16 cellular contexts compared by ENCODE assay signal in genomic region chr11:1916986-1917522, GRCh38. TPM values are rescaled to one million over a fixed set of nuclear protein-coding genes. Genes with fewer than 3 reads are reported as not detected.
DNase-seq lines count a peak whose midpoint lies in the region; ATAC-seq and TF ChIP-seq lines count a peak whose summit lies in the region.
"Had no signal": no experiment of that assay in that cellular context is flagged by ENCODE, and none has a peak within 500 bp of the region (broad histone marks: within the 10 kb centered on the region; RNA-seq: fewer than 3 reads in every experiment).

No MANE protein-coding gene starts in this region.

- H2BK20ac ChIP-seq in IMR-90 (ENCODE audit: low read depth, low read length): no peak overlapping the region

- in situ Hi-C loops in IMR-90 (cut with MboI; ENCODE audit: low sequenced_read_pairs) (no loop called here), GM23248 (cut with MboI) (no loop called here)

- H3K4ac ChIP-seq in IMR-90 (ENCODE audit: low read depth, low read length): no peak overlapping the region

- H3K9me1 ChIP-seq in IMR-90 (ENCODE audit: insufficient read depth, low read length): no peaks in the 10 kb centered on the region

- H3K27ac ChIP-seq in IMR-90 (ENCODE audit: insufficient read depth, low read length) (no peak overlapping the region), heart right ventricle (peak overlapping the region; percentile 29 to 94 (median 72)), GM23248 (no peak overlapping the region)
- H3K27ac ChIP-seq: C4-2B, VCaP had no signal

- H3K79me2 ChIP-seq in GM23248 (ENCODE audit: insufficient read depth): no peaks in the 10 kb centered on the region

- H2BK15ac ChIP-seq in IMR-90 (ENCODE audit: low read depth, low read length): no peak overlapping the region

- H3K9me3 ChIP-seq in IMR-90 (ENCODE audit: control insufficient read depth, insufficient read depth, low read length) (no peaks in the 10 kb centered on the region), heart right ventricle (no peaks in the 10 kb centered on the region), GM23248 (ENCODE audit: low read depth) (no peaks in the 10 kb centered on the region)
- H3K9me3 ChIP-seq: gastroesophageal sphincter, SK-N-SH had no signal

- DNase-seq in GM12865 (ENCODE audit: low read depth): peak; percentile 21
- no peak for DNase-seq in IMR-90
- no peak for DNase-seq in heart right ventricle
- DNase-seq in sciatic nerve (ENCODE audit: low spot score): no peak
- DNase-seq in effector CD8-positive, alpha-beta T cell (lab: John Stamatoyannopoulos, UW): no peak
- no peak for DNase-seq in GM23248
- no peak for DNase-seq in SW 1271 (lab: John Stamatoyannopoulos, UW)
- DNase-seq: GOT3, NCI-H446 had no signal

- no peak overlapping the region for H2AFZ ChIP-seq in IMR-90 (replicated peaks; ENCODE audit: low read length, poor library complexity)
- no peak overlapping the region for H2AFZ ChIP-seq in GM23248

- no peaks in the 10 kb centered on the region for H3F3A ChIP-seq in GM23248 (ENCODE audit: insufficient read depth)

- no peak overlapping the region for H2BK5ac ChIP-seq in IMR-90 (ENCODE audit: low read depth, low read length, poor library complexity, severe bottlenecking)

- no peaks in the 10 kb centered on the region for H3K4me1 ChIP-seq in IMR-90 (ENCODE audit: control insufficient read depth, insufficient read depth, low read length)
- H3K4me1 ChIP-seq in heart right ventricle: peaks cover 21 to 70% (median 56%) of the 10 kb centered on the region in 9 donors
- no peaks in the 10 kb centered on the region for H3K4me1 ChIP-seq in GM23248 (ENCODE audit: insufficient read depth)

- H3K9me2 ChIP-seq in GM23248 (ENCODE audit: insufficient read depth): no peaks in the 10 kb centered on the region
- H3K9me2 ChIP-seq: SK-N-SH had no signal

- no peak for ATAC-seq in IMR-90 (ENCODE audit: low read depth)
- ATAC-seq in heart right ventricle: peak; percentile 23 to 49 (median 44)
- peak; percentile 25 for ATAC-seq in sciatic nerve
- no peak for ATAC-seq in HG03280 (IDR thresholded peaks at IDR 0.05; ENCODE audit: unreplicated experiment)
- ATAC-seq: gastroesophageal sphincter had no signal

- TF ChIP-seq RAD21 in IMR-90 (IDR thresholded peaks at IDR 0.05; ENCODE audit: low read length): no peak

- 50% methylated on average over 2 of the region's 8 CpGs; no CpG with 5 or more reads in 1 of the 2 experiments for WGBS in IMR-90 (ENCODE audit: extremely low coverage in 2 of 2, insufficient read length in 1 of 2), 2 experiments
- WGBS in heart right ventricle, 2 donors: 60 to 77% methylated on average over 8 of the region's 8 CpGs
- 18 to 26% methylated on average over 4 to 8 of the region's 8 CpGs for WGBS in GM23248 (ENCODE audit: low coverage in 1 of 2, low lambda C conversion rate in 2 of 2, missing lambda C conversion rate in 2 of 2), 2 experiments

- H3K27me3 ChIP-seq in IMR-90 (ENCODE audit: control insufficient read depth, insufficient read depth, low read length): peaks cover 9% of the 10 kb centered on the region
- H3K27me3 ChIP-seq in heart right ventricle: no peaks in the 10 kb centered on the region
- peaks cover 3% of the 10 kb centered on the region; the same call in 1 of the 2 replicates for H3K27me3 ChIP-seq in GM23248 (replicated peaks; ENCODE audit: insufficient read depth)

- intact Hi-C loops in IMR-90 (cut with micrococcal nuclease) (no loop called here), heart right ventricle (cut with DNase I) (loop anchor here (1.0 to 5.0 kb wide), 3 partner anchors 24 to 35 kb away; no protein-coding TSS in a partner anchor), sciatic nerve (cut with DNase I) (loop anchor here (1.0 to 5.0 kb wide), 2 partner anchors 24 to 790 kb away; no protein-coding TSS in a partner anchor)

- H3K18ac ChIP-seq in IMR-90 (ENCODE audit: low read depth, low read length): no peak overlapping the region

- TF ChIP-seq CTCF in GM12865 (IDR thresholded peaks at IDR 0.05; ENCODE audit: insufficient read depth, low read depth, low read length, missing control alignments): no peak
- no peak for TF ChIP-seq CTCF in IMR-90 (conservative IDR thresholded peaks at IDR 0.05; ENCODE audit: low read depth, low read length)
- TF ChIP-seq CTCF in heart right ventricle (IDR thresholded peaks at IDR 0.05): no peak

- POLR2A ChIA-PET in IMR-90 (lab: Charles Lee; ENCODE audit: unreplicated experiment): no interaction called here

- no peak overlapping the region for H3K4me2 ChIP-seq in IMR-90 (ENCODE audit: low read depth, low read length)
- no peak overlapping the region for H3K4me2 ChIP-seq in GM23248 (ENCODE audit: unreplicated experiment)
- H3K4me2 ChIP-seq: SK-N-SH had no signal

- H4K91ac ChIP-seq in IMR-90 (ENCODE audit: insufficient read depth, low read depth, low read length): no peak overlapping the region

- peak overlapping the region; percentile 13 for H2AK9ac ChIP-seq in IMR-90 (replicated peaks; ENCODE audit: low read depth, low read length, poor library complexity)

- H3K14ac ChIP-seq in IMR-90 (replicated peaks; ENCODE audit: low read depth, low read length): no peak overlapping the region

- H3K9ac ChIP-seq in IMR-90 (ENCODE audit: low read depth, low read length) (no peak overlapping the region), GM23248 (no peak overlapping the region)
- H3K9ac ChIP-seq: SK-N-SH had no signal

- no peak for TF ChIP-seq POLR2A in IMR-90 (IDR thresholded peaks at IDR 0.05; ENCODE audit: low read depth, low read length)

- H3K4me3 ChIP-seq in GM12865 (ENCODE audit: low read depth, low read length): no peak overlapping the region
- H3K4me3 ChIP-seq in IMR-90 (ENCODE audit: insufficient read depth, low read depth, low read length): no peak overlapping the region
- H3K4me3 ChIP-seq in heart right ventricle: peak overlapping the region in 8 of 10 donors; percentile 3 to 32 (median 22)
- no peak overlapping the region for H3K4me3 ChIP-seq in GM23248
- H3K4me3 ChIP-seq: gastroesophageal sphincter had no signal

- H4K20me1 ChIP-seq in IMR-90 (ENCODE audit: insufficient read depth, low read length) (no peaks in the 10 kb centered on the region; the same call in 1 of the 2 replicates), GM23248 (ENCODE audit: insufficient read depth) (no peaks in the 10 kb centered on the region)

- BruUV-seq in IMR-90 (replicated peaks; lab: Mats Ljungman, UMichigan): no TSS peak

- H2BK120ac ChIP-seq in IMR-90 (ENCODE audit: low read depth, low read length): no peak overlapping the region

- no peak overlapping the region for H3K56ac ChIP-seq in IMR-90 (ENCODE audit: extremely low read depth, insufficient read depth, low read length)

- CTCF ChIA-PET in IMR-90 (lab: Yijun Ruan, JAX): no interaction called here

- H4K8ac ChIP-seq in IMR-90 (ENCODE audit: low read depth in 2 of 2, low read length in 2 of 2): no peak overlapping the region

- no peaks in the 10 kb centered on the region for H3K36me3 ChIP-seq in IMR-90 (ENCODE audit: control insufficient read depth, insufficient read depth, low read length)
- no peaks in the 10 kb centered on the region for H3K36me3 ChIP-seq in heart right ventricle
- no peaks in the 10 kb centered on the region for H3K36me3 ChIP-seq in GM23248 (ENCODE audit: low read depth)
- H3K36me3 ChIP-seq: gastroesophageal sphincter had no signal

- no peak overlapping the region for H4K5ac ChIP-seq in IMR-90 (ENCODE audit: low read depth, low read length)

- H2AK5ac ChIP-seq in IMR-90 (ENCODE audit: low read depth, low read length): no peak overlapping the region

- dilution Hi-C loops in IMR-90 (cut with HindIII; ENCODE audit: low sequenced_read_pairs, unreplicated experiment): no loop called here

- H3K79me1 ChIP-seq in IMR-90 (ENCODE audit: low read depth in 1 of 2, low read length in 2 of 2): no peaks in the 10 kb centered on the region

- H3K23ac ChIP-seq in IMR-90 (ENCODE audit: low read depth, low read length): no peak overlapping the region

TF ChIP-seq in IMR-90, 13 proteins besides CTCF, POLR2A, EP300 and RAD21:
- TF ChIP-seq FOS (IDR thresholded peaks at IDR 0.05; ENCODE audit: low read depth, low read length) (no peak), RCOR1 (IDR thresholded peaks at IDR 0.05; ENCODE audit: insufficient replicate concordance, low read length) (no peak), CEBPB (IDR thresholded peaks at IDR 0.05; ENCODE audit: low read depth, low read length) (no peak), MAFK (IDR thresholded peaks at IDR 0.05; ENCODE audit: low read depth, low read length) (no peak), BHLHE40 (IDR thresholded peaks at IDR 0.05; ENCODE audit: low read depth, low read length) (no peak)

RNA-seq across cellular contexts. Expression of gene TNNT3, which starts 2.4 kb away (rescaled TPM):
- total RNA-seq in IMR-90 (2012; rRNA removed) (not detected in 2 replicates), heart right ventricle (10 to 100 TPM; 12.5 to 49.9 (median 39.9) TPM), sciatic nerve (35.6 TPM)
- polyA plus RNA-seq in IMR-90 (2012; rRNA removed) (not detected in 2 replicates), heart right ventricle (10 to 100 TPM; 45.7 to 48.5 TPM), GM23248 (2016; fragmentation: Nextera tagmentation; extraction: Ambion mirVana) (not detected in 2 replicates)
- not detected in 2 replicates for polyA plus RNA-seq in IMR-90 (2012; cell fraction: cytosol; rRNA removed)
- polyA plus RNA-seq in IMR-90 (2012; cell fraction: nucleus; rRNA removed; ENCODE audit: low replicate concordance): not detected in 2 replicates
- not detected in 2 replicates for total RNA-seq in GM23248 (2014; rRNA removed; shearing (Covaris generic))
- total RNA-seq: temporal lobe had no signal
- polyA plus RNA-seq: SK-N-SH had no signal

RNA-seq across cellular contexts. Expression of gene PRR33, which starts 25.4 kb away (rescaled TPM):
- total RNA-seq in IMR-90 (2012; rRNA removed): not detected in 2 replicates
- not detected in 2 replicates for polyA plus RNA-seq in IMR-90 (2012; rRNA removed)
- polyA plus RNA-seq in IMR-90 (2012; cell fraction: cytosol; rRNA removed): not detected in 2 replicates
- polyA plus RNA-seq in IMR-90 (2012; cell fraction: nucleus; rRNA removed; ENCODE audit: low replicate concordance): not detected in 2 replicates
- 1 to 10 TPM; 2.3 to 4.9 (median 3.5) TPM for total RNA-seq in heart right ventricle
- 1 to 10 TPM in 1 of 2 donors, under 1 TPM in 1; 0.09 to 6.5 TPM for polyA plus RNA-seq in heart right ventricle
- not detected for total RNA-seq in sciatic nerve
- not detected in 2 replicates for total RNA-seq in GM23248 (2014; rRNA removed; shearing (Covaris generic))
- polyA plus RNA-seq in GM23248 (2016; fragmentation: Nextera tagmentation; extraction: Ambion mirVana): not detected in 2 replicates
- total RNA-seq: gastroesophageal sphincter, mononuclear cell, temporal lobe had no signal
- polyA plus RNA-seq: SK-N-SH had no signal

RNA-seq across cellular contexts. Expression of gene MRPL23, which starts 30.1 kb away (rescaled TPM):
- total RNA-seq in IMR-90 (2012; rRNA removed): 114 and 133 TPM in 2 replicates
- 68.4 and 93.0 TPM in 2 replicates for polyA plus RNA-seq in IMR-90 (2012; rRNA removed)
- 178 and 245 TPM in 2 replicates for polyA plus RNA-seq in IMR-90 (2012; cell fraction: cytosol; rRNA removed)
- polyA plus RNA-seq in IMR-90 (2012; cell fraction: nucleus; rRNA removed; ENCODE audit: low replicate concordance): 76.2 and 83.6 TPM in 2 replicates
- total RNA-seq in heart right ventricle: 10 to 100 TPM; 45.9 to 95.8 (median 74.2) TPM
- polyA plus RNA-seq in heart right ventricle: 100 to 1,000 TPM; 225 to 356 TPM
- 39.5 TPM for total RNA-seq in sciatic nerve
- total RNA-seq in GM23248 (2014; rRNA removed; shearing (Covaris generic)): 47.7 and 70.6 TPM in 2 replicates
- polyA plus RNA-seq in GM23248 (2016; fragmentation: Nextera tagmentation; extraction: Ambion mirVana): 40.5 and 40.9 TPM in 2 replicates

Comparison
In these comparisons a context has a peak if more than half of its experiments do, and no peak if none do; other contexts are left out.
1. H3K4me3 ChIP-seq: peak in heart right ventricle (8 of 10); none in GM12865 (single experiment), IMR-90 (single experiment) and GM23248 (single experiment).
2. ATAC-seq: peak in heart right ventricle (8 of 8) and sciatic nerve (single experiment); none in IMR-90 (single experiment) and HG03280 (single experiment).
3. H3K27ac ChIP-seq: peak in heart right ventricle (10 of 10); none in IMR-90 (single experiment) and GM23248 (single experiment).
4. RNA of gene TNNT3, which starts 2.4 kb away (total RNA-seq): 12.5 to 49.9 TPM in heart right ventricle and 35.6 TPM in sciatic nerve (single experiment); not detected in IMR-90 and not detected in GM23248; every median in the first group is over 10 times any median in the second.